ENCODE assay signal across 25 cellular contexts in the genomic region with DNA sequence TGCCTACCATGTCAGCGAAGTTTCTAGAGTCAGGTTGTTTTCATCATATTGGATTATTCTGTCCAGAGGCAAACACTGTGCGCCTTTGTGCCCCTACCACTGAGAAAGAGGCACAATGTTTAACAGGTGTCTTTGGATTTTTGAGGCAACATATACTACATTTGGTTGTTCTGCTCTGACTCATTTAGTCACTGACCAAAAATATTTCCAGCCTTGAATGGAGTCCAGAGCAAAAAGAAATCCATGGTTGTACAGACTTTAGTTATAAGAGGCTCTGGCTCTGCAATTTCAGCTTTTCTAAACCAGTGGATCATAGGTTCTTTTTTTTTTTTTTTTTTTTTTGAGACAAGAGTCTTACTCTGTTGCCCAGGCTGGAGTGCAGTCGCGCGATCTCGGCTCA.
"Had no signal": no experiment of that assay in that cellular context is flagged by ENCODE, and none has a peak within 500 bp of the region (broad histone marks: within the 10 kb centered on the region; RNA-seq: fewer than 3 reads in every experiment).

No MANE protein-coding gene starts in this region.

- H3K4me3 ChIP-seq: ascending aorta, cardiac muscle cell, esophagus muscularis mucosa, left ventricle myocardium inferior, tibial artery had no signal

- H3K4me3 Mint-ChIP-seq: activated CD4-positive, alpha-beta T cell treated with anti-CD3 and anti-CD28 coated beads, Interleukin-2, amount 10 ng/mL, durations not matched to agents 24 days and 14 days; activated naive CD4-positive, alpha-beta T cell treated with anti-CD3 and anti-CD28 coated beads, Interleukin-2, amount 10 ng/mL, durations not matched to agents 7 days and 5 days; activated T-cell treated with anti-CD3 and anti-CD28 coated beads, Interleukin-2, amount 50 U/mL, for 4 hours; dendritic cell treated with granulocyte-macrophage colony-stimulating factor and Interleukin-4, amounts not matched to agents 40 ng/mL and 50 ng/mL, for 4 days; nephron progenitor cell had no signal

- H3K36me3 Mint-ChIP-seq: activated naive CD4-positive, alpha-beta T cell treated with anti-CD3 and anti-CD28 coated beads, Interleukin-2, amount 10 ng/mL, durations not matched to agents 7 days and 5 days had no signal

- H3K4me1 Mint-ChIP-seq: activated CD4-positive, alpha-beta T cell treated with anti-CD3 and anti-CD28 coated beads, Interleukin-2, amount 10 ng/mL, durations not matched to agents 24 days and 14 days; activated naive CD4-positive, alpha-beta T cell treated with anti-CD3 and anti-CD28 coated beads, Interleukin-2, amount 10 ng/mL, durations not matched to agents 7 days and 5 days had no signal

- FAIRE-seq: kidney had no signal

- H3K27ac Mint-ChIP-seq: activated CD4-positive, alpha-beta T cell treated with anti-CD3 and anti-CD28 coated beads, Interleukin-2, amount 10 ng/mL, durations not matched to agents 24 days and 14 days; activated naive CD4-positive, alpha-beta T cell treated with anti-CD3 and anti-CD28 coated beads, Interleukin-2, amount 10 ng/mL, durations not matched to agents 7 days and 5 days; dendritic cell treated with granulocyte-macrophage colony-stimulating factor and Interleukin-4, amounts not matched to agents 40 ng/mL and 50 ng/mL, for 4 days; nephron progenitor cell had no signal

- H3K27me3 ChIP-seq: ascending aorta, cardiac muscle cell, esophagus muscularis mucosa, tibial artery had no signal

- DNase-seq: activated CD4-positive, alpha-beta T cell treated with anti-CD3 and anti-CD28 coated beads, Interleukin-2, amount 10 ng/mL, durations not matched to agents 24 days and 14 days; activated CD8-positive, alpha-beta memory T cell treated with anti-CD3 and anti-CD28 coated beads, Interleukin-2, amount 50 U/mL, for 4 hours; activated naive CD4-positive, alpha-beta T cell treated with anti-CD3 and anti-CD28 coated beads, Interleukin-2, amount 10 ng/mL, durations not matched to agents 7 days and 5 days; activated T-cell treated with anti-CD3 and anti-CD28 coated beads, Interleukin-2, amount 50 U/mL, for 4 hours; effector CD8-positive, alpha-beta T cell; foreskin melanocyte; glutamatergic neuron; hypothalamus; kidney; left ventricle myocardium inferior; mammary epithelial cell; midbrain; nephron progenitor cell; nucleus accumbens; posterior cingulate gyrus; retina; stimulated activated CD4-positive, alpha-beta T cell treated with anti-CD3 and anti-CD28 coated beads, Interleukin-12 subunit alpha, Interleukin-12 subunit beta, amount 100 ng/mL, for 4 hours; stimulated activated CD4-positive, alpha-beta T cell treated with anti-CD3 and anti-CD28 coated beads, Interleukin-1b, Interleukin-23, amount 100 ng/mL, for 48 hours; stimulated activated CD8-positive, alpha-beta memory T cell treated with anti-CD3 and anti-CD28 coated beads, Interleukin-4, amount 100 ng/mL, for 48 hours; stimulated activated naive CD4-positive, alpha-beta T cell; tibial artery had no signal

- H3K4me1 ChIP-seq: ascending aorta had no signal

- H3K9me3 ChIP-seq: ascending aorta, esophagus muscularis mucosa, left ventricle myocardium inferior, tibial artery had no signal

- H3K9me3 Mint-ChIP-seq: activated CD4-positive, alpha-beta T cell treated with anti-CD3 and anti-CD28 coated beads, Interleukin-2, amount 10 ng/mL, durations not matched to agents 24 days and 14 days; activated naive CD4-positive, alpha-beta T cell treated with anti-CD3 and anti-CD28 coated beads, Interleukin-2, amount 10 ng/mL, durations not matched to agents 7 days and 5 days; activated T-cell treated with anti-CD3 and anti-CD28 coated beads, Interleukin-2, amount 50 U/mL, for 4 hours; dendritic cell treated with granulocyte-macrophage colony-stimulating factor and Interleukin-4, amounts not matched to agents 40 ng/mL and 50 ng/mL, for 4 days; nephron progenitor cell had no signal

- H3K27ac ChIP-seq: ascending aorta, cardiac muscle cell, esophagus muscularis mucosa, left ventricle myocardium inferior had no signal

- ATAC-seq: activated T-cell treated with anti-CD3 and anti-CD28 coated beads, Interleukin-2, amount 50 U/mL, for 4 hours had no signal

- H3K36me3 ChIP-seq: ascending aorta, cardiac muscle cell, esophagus muscularis mucosa, left ventricle myocardium inferior, tibial artery had no signal
